8 cellular contexts compared by ENCODE assay signal in genomic region chr3:38521391-38521987, GRCh38. TPM values are rescaled to one million over a fixed set of nuclear protein-coding genes. Genes with fewer than 3 reads are reported as not detected.
DNase-seq lines count a peak whose midpoint lies in the region; ATAC-seq and TF ChIP-seq lines count a peak whose summit lies in the region.

No MANE protein-coding gene starts in this region.

- peak; percentile 49 for TF ChIP-seq CTCF in Calu3 (IDR thresholded peaks at IDR 0.05; ENCODE audit: unreplicated experiment)
- TF ChIP-seq CTCF in HFF-Myc (IDR thresholded peaks at IDR 0.05; ENCODE audit: low read depth, low read length, missing control alignments) = peak; percentile 89
- peak; percentile 92 for TF ChIP-seq CTCF in choroid plexus epithelial cell (conservative IDR thresholded peaks at IDR 0.05; ENCODE audit: low read depth, low read length)

- H3K4me3 ChIP-seq in HFF-Myc (replicated peaks; ENCODE audit: low read depth, low read length) = no peak overlapping the region
- no peak overlapping the region for H3K4me3 ChIP-seq in choroid plexus epithelial cell (ENCODE audit: low read depth, low read length)

- ATAC-seq in HG03469 (IDR thresholded peaks at IDR 0.05; ENCODE audit: unreplicated experiment) = no peak

- H3K27me3 Mint-ChIP-seq in Calu3 (ENCODE audit: unreplicated experiment) = no peaks in the 10 kb centered on the region

- CTCF ChIA-PET in Calu3 (lab: Charles Lee) = interaction anchor here (0.7 to 1.9 kb wide), 11 partner anchors 24 to 767 kb away, joined by 3 to 21 read pairs (median 4); no protein-coding TSS in a partner anchor

- intact Hi-C loops in Calu3 (cut with micrococcal nuclease; ENCODE audit: unreplicated experiment) = loop anchor here (1.0 to 10.0 kb wide), 5 partner anchors 130 to 483 kb away; no protein-coding TSS in a partner anchor

- DNase-seq in Calu3 (peak; percentile 64), HFF-Myc (ENCODE audit: extremely low read depth, low read depth) (peak; percentile 49), NCI-H226 (peak; percentile 28), choroid plexus epithelial cell (ENCODE audit: low read depth) (peak; percentile 86), left kidney (ENCODE audit: low read depth, low spot score) (peak; percentile 90)
- DNase-seq in activated CD4-positive, alpha-beta T cell treated with anti-CD3 and anti-CD28 coated beads for 1 hour = peak; percentile 38
- peak; percentile 15 to 18 (median 18) for DNase-seq in stimulated activated CD4-positive, alpha-beta T cell treated with anti-CD3 and anti-CD28 coated beads, TNF-alpha, amount 100 ng/mL, for 1 hour (ENCODE audit: low read depth in 3 of 3, low spot score in 1 of 3)

- H3K4me1 Mint-ChIP-seq in Calu3 (ENCODE audit: low read depth, unreplicated experiment) = no peaks in the 10 kb centered on the region

- no peak overlapping the region for H3K4me3 Mint-ChIP-seq in Calu3 (ENCODE audit: low read depth, unreplicated experiment)

- no peak overlapping the region for H3K27ac Mint-ChIP-seq in Calu3 (ENCODE audit: unreplicated experiment)

- H3K9me3 Mint-ChIP-seq in Calu3 (ENCODE audit: low read depth, unreplicated experiment) = no peaks in the 10 kb centered on the region

- H3K36me3 Mint-ChIP-seq in Calu3 (ENCODE audit: insufficient read depth, unreplicated experiment) = no peaks in the 10 kb centered on the region

- BruUV-seq in Calu3 (replicated peaks; lab: Mats Ljungman, UMichigan) = no TSS peak

RNA-seq across cellular contexts. Expression of gene EXOG, which starts 25.3 kb away (rescaled TPM):
- total RNA-seq in Calu3 (2022) = 11.2 and 13.2 TPM in 2 replicates

Comparison
In these comparisons a context has a peak if more than half of its experiments do, and no peak if none do; other contexts are left out.
1. DNase-seq: peak in every context shown above with its lines; median percentile 90 in left kidney; 86 in choroid plexus epithelial cell; 64 in Calu3; 49 in HFF-Myc; 38 in activated CD4-positive, alpha-beta T cell treated with anti-CD3 and anti-CD28 coated beads for 1 hour; 28 in NCI-H226; 18 in stimulated activated CD4-positive, alpha-beta T cell treated with anti-CD3 and anti-CD28 coated beads, TNF-alpha, amount 100 ng/mL, for 1 hour.